8 cellular contexts compared by ENCODE assay signal in the genomic region with DNA sequence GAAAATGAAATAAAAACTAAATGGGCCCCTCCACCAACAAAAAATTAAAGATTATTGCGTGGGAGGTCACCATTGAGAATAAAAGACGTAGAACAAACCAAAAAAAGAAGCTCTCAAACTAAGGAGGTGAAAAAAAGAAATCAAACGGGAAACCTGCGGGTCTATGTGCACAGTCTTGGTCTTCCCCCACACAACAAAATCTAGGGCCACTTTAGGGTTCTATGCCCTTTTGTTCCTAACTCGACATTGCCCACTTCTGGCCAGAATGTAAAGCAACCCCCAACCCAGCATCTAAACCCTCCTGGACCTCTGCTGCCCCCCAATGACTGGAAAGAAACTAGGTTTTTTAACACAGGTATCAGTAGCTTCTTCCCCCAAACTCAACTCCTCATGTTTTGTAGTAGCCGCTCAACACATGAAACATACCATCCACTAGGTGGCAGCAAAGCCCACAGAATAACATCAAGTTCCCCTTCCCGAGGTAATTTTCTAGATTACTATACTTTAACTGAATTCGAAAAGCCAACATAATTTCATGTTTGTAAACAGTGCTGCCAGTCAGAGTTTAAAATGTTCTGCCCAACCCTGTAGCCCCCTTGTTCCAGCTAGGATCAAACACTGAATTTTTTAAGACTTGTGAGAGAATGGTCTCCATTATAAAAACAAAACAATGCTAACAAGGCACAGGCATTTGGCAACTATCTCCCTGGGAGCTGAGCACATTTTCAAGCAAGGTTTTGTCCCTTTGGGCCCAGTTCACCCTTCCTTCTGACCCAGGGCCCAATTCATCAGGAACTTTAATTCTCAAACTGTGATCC. TPM values are rescaled to one million over a fixed set of nuclear protein-coding genes. Genes with fewer than 3 reads are reported as not detected.
DNase-seq lines count a peak whose midpoint lies in the region; ATAC-seq, FAIRE-seq and TF ChIP-seq lines count a peak whose summit lies in the region.

No MANE protein-coding gene starts in this region.

- ATAC-seq in HG03432 (IDR thresholded peaks at IDR 0.05; ENCODE audit: unreplicated experiment): peak; percentile 76
- peak; percentile 99 for ATAC-seq in WTC11

- H3K27me3 Mint-ChIP-seq in WTC11 (ENCODE audit: low read depth): no peaks in the 10 kb centered on the region

- no peak overlapping the region for H3K4me3 Mint-ChIP-seq in WTC11

- H3K27ac ChIP-seq in C4-2B: no peak overlapping the region

- CTCF ChIA-PET in WTC11 (lab: Charles Lee): interaction anchor here (0.5 to 5.3 kb wide), 103 partner anchors 9 to 1058 kb away, joined by 3 to 117 read pairs (median 6); a partner anchor contains a TSS

- no peaks in the 10 kb centered on the region for H3K9me3 Mint-ChIP-seq in WTC11

- DNase-seq in GM19239 (ENCODE audit: insufficient read length, low spot score): peak; percentile 67
- DNase-seq in NCI-H345 treated with DMSO at 0.1 percent for 48 hours (lab: John Stamatoyannopoulos, UW; ENCODE audit: unreplicated experiment): peak; percentile 46
- peak; percentile 84 for DNase-seq in WTC11 (ENCODE audit: low spot score)
- peak; percentile 97 for DNase-seq in central memory CD4-positive, alpha-beta T cell
- DNase-seq in kidney tubule cell (ENCODE audit: low spot score): peak; percentile 82
- DNase-seq in stimulated activated CD4-positive, alpha-beta T cell treated with anti-CD3 and anti-CD28 coated beads, Interleukin-4, amount 100 ng/mL, for 1 hour: peak; percentile 63

- H3K4me1 Mint-ChIP-seq in WTC11: peaks cover 17% of the 10 kb centered on the region

- H3K27ac Mint-ChIP-seq in WTC11: peak overlapping the region; percentile 99

- TF ChIP-seq CTCF in C4-2B (conservative IDR thresholded peaks at IDR 0.05) (peak; percentile 82), WTC11 (IDR thresholded peaks at IDR 0.05) (peak; percentile 93)

- H3K36me3 Mint-ChIP-seq in WTC11: peaks cover 44% of the 10 kb centered on the region

- FAIRE-seq in GM19239 (lab: Jason Lieb, UNC): peak; percentile 100

- POLR2A ChIA-PET in WTC11 (lab: Charles Lee): interaction anchor here (0.6 to 1.3 kb wide), 7 partner anchors 9 to 83 kb away, joined by 3 to 7 read pairs (median 4); a partner anchor contains a TSS

TF ChIP-seq in WTC11, 78 proteins besides CTCF, POLR2A, EP300 and RAD21:
- TF ChIP-seq, protein P1, sequence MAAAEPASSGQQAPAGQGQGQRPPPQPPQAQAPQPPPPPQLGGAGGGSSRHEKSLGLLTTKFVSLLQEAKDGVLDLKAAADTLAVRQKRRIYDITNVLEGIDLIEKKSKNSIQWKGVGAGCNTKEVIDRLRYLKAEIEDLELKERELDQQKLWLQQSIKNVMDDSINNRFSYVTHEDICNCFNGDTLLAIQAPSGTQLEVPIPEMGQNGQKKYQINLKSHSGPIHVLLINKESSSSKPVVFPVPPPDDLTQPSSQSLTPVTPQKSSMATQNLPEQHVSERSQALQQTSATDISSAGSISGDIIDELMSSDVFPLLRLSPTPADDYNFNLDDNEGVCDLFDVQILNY (CRISPR knock-in tag; IDR thresholded peaks at IDR 0.05): no peak
- TF ChIP-seq TP53 (CRISPR knock-in tag; IDR thresholded peaks at IDR 0.05): no peak
- TF ChIP-seq TEAD4 (CRISPR knock-in tag; IDR thresholded peaks at IDR 0.05): peak; percentile 81; the same call in 1 of the 2 replicates
- TF ChIP-seq SP1 (CRISPR knock-in tag; conservative IDR thresholded peaks at IDR 0.05): no peak
- TF ChIP-seq CREB1 (CRISPR knock-in tag; IDR thresholded peaks at IDR 0.05): no peak
- no peak for TF ChIP-seq GRHL2 (CRISPR knock-in tag; IDR thresholded peaks at IDR 0.05; ENCODE audit: insufficient replicate concordance, severe bottlenecking)
- TF ChIP-seq, protein P2, sequence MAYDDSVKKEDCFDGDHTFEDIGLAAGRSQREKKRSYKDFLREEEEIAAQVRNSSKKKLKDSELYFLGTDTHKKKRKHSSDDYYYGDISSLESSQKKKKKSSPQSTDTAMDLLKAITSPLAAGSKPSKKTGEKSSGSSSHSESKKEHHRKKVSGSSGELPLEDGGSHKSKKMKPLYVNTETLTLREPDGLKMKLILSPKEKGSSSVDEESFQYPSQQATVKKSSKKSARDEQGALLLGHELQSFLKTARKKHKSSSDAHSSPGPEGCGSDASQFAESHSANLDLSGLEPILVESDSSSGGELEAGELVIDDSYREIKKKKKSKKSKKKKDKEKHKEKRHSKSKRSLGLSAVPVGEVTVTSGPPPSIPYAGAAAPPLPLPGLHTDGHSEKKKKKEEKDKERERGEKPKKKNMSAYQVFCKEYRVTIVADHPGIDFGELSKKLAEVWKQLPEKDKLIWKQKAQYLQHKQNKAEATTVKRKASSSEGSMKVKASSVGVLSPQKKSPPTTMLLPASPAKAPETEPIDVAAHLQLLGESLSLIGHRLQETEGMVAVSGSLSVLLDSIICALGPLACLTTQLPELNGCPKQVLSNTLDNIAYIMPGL (CRISPR knock-in tag; IDR thresholded peaks at IDR 0.05): peak; percentile 77; the same call in 1 of the 2 replicates
- no peak for TF ChIP-seq ATF1 (CRISPR knock-in tag; IDR thresholded peaks at IDR 0.05)
- TF ChIP-seq, protein P3, sequence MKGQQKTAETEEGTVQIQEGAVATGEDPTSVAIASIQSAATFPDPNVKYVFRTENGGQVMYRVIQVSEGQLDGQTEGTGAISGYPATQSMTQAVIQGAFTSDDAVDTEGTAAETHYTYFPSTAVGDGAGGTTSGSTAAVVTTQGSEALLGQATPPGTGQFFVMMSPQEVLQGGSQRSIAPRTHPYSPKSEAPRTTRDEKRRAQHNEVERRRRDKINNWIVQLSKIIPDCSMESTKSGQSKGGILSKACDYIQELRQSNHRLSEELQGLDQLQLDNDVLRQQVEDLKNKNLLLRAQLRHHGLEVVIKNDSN (CRISPR knock-in tag; IDR thresholded peaks at IDR 0.05): no peak
- TF ChIP-seq, protein P4, sequence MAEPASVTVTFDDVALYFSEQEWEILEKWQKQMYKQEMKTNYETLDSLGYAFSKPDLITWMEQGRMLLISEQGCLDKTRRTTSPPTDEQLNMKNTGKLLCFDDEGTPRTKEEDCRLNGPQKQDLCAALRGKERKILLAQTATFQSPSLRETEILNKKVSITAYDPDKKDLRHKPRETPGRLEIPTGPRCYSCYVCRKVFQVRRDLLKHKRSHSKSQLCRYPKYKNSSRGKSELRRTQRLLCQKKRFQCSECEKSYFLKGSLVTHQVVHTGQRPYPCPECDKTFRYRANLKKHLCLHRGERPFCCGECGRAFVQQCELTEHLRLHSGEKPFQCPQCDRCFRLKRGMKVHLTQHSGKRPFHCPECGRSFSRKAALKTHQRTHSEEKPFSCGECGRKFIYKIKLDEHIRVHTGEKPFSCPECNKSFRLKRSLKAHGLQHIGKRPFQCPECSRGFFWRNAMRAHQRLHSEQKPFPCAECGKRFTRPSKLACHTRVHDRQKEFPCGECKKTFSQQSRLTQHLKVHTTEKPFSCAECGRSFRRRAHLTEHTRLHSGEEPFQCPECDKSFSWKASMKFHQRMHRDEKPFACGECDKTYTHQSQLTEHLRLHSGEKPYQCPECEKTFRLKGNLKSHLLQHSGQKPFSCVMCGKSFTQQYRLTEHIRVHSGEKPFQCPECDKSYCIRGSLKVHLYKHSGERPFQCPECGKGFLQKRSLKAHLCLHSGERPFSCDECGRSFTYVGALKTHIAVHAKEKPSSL (CRISPR knock-in tag; conservative IDR thresholded peaks at IDR 0.05): no peak
- TF ChIP-seq NR2C2 (CRISPR knock-in tag; IDR thresholded peaks at IDR 0.05): no peak
- TF ChIP-seq TEAD1 (CRISPR knock-in tag; IDR thresholded peaks at IDR 0.05): peak; percentile 94; the same call in 1 of the 2 replicates

RNA-seq across cellular contexts. Expression of a gene that starts 18.7 kb away (rescaled TPM):
- 125 to 156 TPM (median 144 TPM) in 3 replicates for total RNA-seq in WTC11 (2021)

RNA-seq across cellular contexts. Expression of a gene that starts 27.8 kb away (rescaled TPM):
- 33.5 to 36.1 TPM (median 33.9 TPM) in 3 replicates for total RNA-seq in WTC11 (2021)

Comparison
In these comparisons a context has a peak if more than half of its experiments do, and no peak if none do; other contexts are left out.
1. DNase-seq: peak in every context shown above with its lines; median percentile 97 in central memory CD4-positive, alpha-beta T cell; 84 in WTC11; 82 in kidney tubule cell; 67 in GM19239; 63 in stimulated activated CD4-positive, alpha-beta T cell treated with anti-CD3 and anti-CD28 coated beads, Interleukin-4, amount 100 ng/mL, for 1 hour; 46 in NCI-H345 treated with DMSO at 0.1 percent for 48 hours.